22 cellular contexts compared by ENCODE assay signal in the genomic region with DNA sequence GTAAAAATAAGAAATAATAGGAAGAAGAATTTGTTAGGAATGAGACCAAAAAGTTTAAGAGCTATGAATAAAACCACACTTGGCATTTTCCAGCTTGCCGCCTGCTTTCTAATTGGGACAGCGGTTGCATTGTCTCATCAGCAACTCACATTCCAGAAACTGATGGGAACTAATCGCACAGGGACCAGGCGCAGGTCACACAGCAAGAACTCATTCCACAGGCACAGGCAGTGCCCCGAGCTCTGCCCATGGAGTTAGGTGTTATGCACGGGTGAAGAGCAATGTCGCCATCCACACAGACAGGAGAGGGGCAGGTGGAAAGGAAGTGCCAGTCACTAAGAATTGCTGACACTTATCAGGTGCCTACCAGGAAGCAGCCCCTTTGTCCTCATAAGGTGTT.
"Had no signal": no experiment of that assay in that cellular context is flagged by ENCODE, and none has a peak within 500 bp of the region (broad histone marks: within the 10 kb centered on the region; RNA-seq: fewer than 3 reads in every experiment).

No MANE protein-coding gene starts in this region.

- H3K27ac ChIP-seq: Peyer's patch, RWPE1, SJCRH30, VCaP had no signal

- H3K4me1 ChIP-seq: Peyer's patch had no signal

- H3K27me3 ChIP-seq: Peyer's patch had no signal

- H3K4me2 ChIP-seq: SK-N-SH had no signal

- H3K36me3 ChIP-seq: Peyer's patch, SJCRH30 had no signal

- H3K9me3 ChIP-seq: Peyer's patch, SJCRH30, SK-N-SH had no signal

- H3K9me2 ChIP-seq: SK-N-SH had no signal

- ATAC-seq: activated T-cell treated with anti-CD3 and anti-CD28 coated beads, Interleukin-2, amount 50 U/mL, for 72 hours had no signal

- H3K4me3 ChIP-seq: Peyer's patch, SJCRH30 had no signal

- H3K9ac ChIP-seq: SK-N-SH had no signal

- DNase-seq: activated CD4-positive, alpha-beta memory T cell treated with anti-CD3 and anti-CD28 coated beads for 36 hours; activated CD4-positive, alpha-beta T cell treated with anti-CD3 and anti-CD28 coated beads, Interleukin-2, amount 10 ng/mL, durations not matched to agents 7 days and 5 days; activated CD4-positive, CD25-positive, alpha-beta regulatory T cell; activated gamma-delta T cell treated with Interleukin-2 at 50 U/mL for 16 hours; activated naive CD4-positive, alpha-beta T cell treated with anti-CD3 and anti-CD28 coated beads, Interleukin-2, amount 10 ng/mL, durations not matched to agents 7 days and 5 days; activated naive CD8-positive, alpha-beta T cell treated with anti-CD3 and anti-CD28 coated beads for 36 hours; activated T-cell treated with anti-CD3 and anti-CD28 coated beads, Interleukin-2, amount 50 U/mL, for 72 hours; MV-4-11; NCI-H1092 treated with DMSO at 0.1 percent for 48 hours; NCI-H1417 treated with DMSO at 0.1 percent for 48 hours; NCI-H1694; NCI-H2107; NCI-H2171 treated with DMSO at 0.1 percent for 48 hours; NCI-H345; NCI-H524; Peyer's patch; Right ventricle myocardium superior; SJCRH30; SK-N-SH; T-helper 1 cell had no signal
